1 cellular context compared by ENCODE assay signal in genomic region chr5:43320846-43321245, GRCh38.
TF ChIP-seq lines count a peak whose summit lies in the region.

No MANE protein-coding gene starts in this region.

TF ChIP-seq in K562, 482 proteins besides CTCF, POLR2A, EP300 and RAD21 (continued from another document and continues in another):
- TF ChIP-seq, protein P1, sequence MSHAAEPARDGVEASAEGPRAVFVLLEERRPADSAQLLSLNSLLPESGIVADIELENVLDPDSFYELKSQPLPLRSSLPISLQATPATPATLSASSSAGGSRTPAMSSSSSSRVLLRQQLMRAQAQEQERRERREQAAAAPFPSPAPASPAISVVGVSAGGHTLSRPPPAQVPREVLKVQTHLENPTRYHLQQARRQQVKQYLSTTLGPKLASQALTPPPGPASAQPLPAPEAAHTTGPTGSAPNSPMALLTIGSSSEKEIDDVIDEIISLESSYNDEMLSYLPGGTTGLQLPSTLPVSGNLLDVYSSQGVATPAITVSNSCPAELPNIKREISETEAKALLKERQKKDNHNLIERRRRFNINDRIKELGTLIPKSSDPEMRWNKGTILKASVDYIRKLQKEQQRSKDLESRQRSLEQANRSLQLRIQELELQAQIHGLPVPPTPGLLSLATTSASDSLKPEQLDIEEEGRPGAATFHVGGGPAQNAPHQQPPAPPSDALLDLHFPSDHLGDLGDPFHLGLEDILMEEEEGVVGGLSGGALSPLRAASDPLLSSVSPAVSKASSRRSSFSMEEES (CRISPR knock-in tag; IDR thresholded peaks at IDR 0.05) = peak; percentile 71
- 0 out of 2 replicates have a peak, but pooled peaks have one; percentile 43 for TF ChIP-seq ZNF583 (CRISPR knock-in tag; IDR thresholded peaks at IDR 0.05)
- TF ChIP-seq ZNF239 (CRISPR knock-in tag; IDR thresholded peaks at IDR 0.05) = no peak
- TF ChIP-seq DPF2 (IDR thresholded peaks at IDR 0.05) = peak; percentile 88
- no peak for TF ChIP-seq HOXB6 (CRISPR knock-in tag; IDR thresholded peaks at IDR 0.05; ENCODE audit: borderline replicate concordance)
- no peak for TF ChIP-seq CHD2 (IDR thresholded peaks at IDR 0.05; ENCODE audit: low read depth, low read length)
- TF ChIP-seq STAT6 (CRISPR knock-in tag; IDR thresholded peaks at IDR 0.05) = no peak
- no peak for TF ChIP-seq CEBPB (tag; IDR thresholded peaks at IDR 0.05)
- peak; percentile 25; the same call in 1 of the 2 replicates for TF ChIP-seq MTA1 (IDR thresholded peaks at IDR 0.05; ENCODE audit: borderline replicate concordance)
- peak; percentile 89 for TF ChIP-seq PKNOX1 (IDR thresholded peaks at IDR 0.05)
- TF ChIP-seq CHCHD3 (CRISPR knock-in tag; IDR thresholded peaks at IDR 0.05) = no peak
- TF ChIP-seq ZNF76 (CRISPR knock-in tag; IDR thresholded peaks at IDR 0.05; ENCODE audit: borderline replicate concordance) = no peak
- peak; percentile 88 for TF ChIP-seq TAL1 (IDR thresholded peaks at IDR 0.05)
- TF ChIP-seq ESRRB (CRISPR knock-in tag; IDR thresholded peaks at IDR 0.05; ENCODE audit: borderline replicate concordance) = 0 out of 2 replicates have a peak, but pooled peaks have one; percentile 47
- TF ChIP-seq POLR3A (IDR thresholded peaks at IDR 0.05; ENCODE audit: borderline replicate concordance, extremely low read depth, insufficient read depth, insufficient read length) = no peak
- TF ChIP-seq MEF2D (tag; conservative IDR thresholded peaks at IDR 0.05; ENCODE audit: low read depth) = 0 out of 2 replicates have a peak, but pooled peaks have one; percentile 42
- TF ChIP-seq MLLT1 (IDR thresholded peaks at IDR 0.05) = no peak
- peak; percentile 33; the same call in 1 of the 2 replicates for TF ChIP-seq FOXM1 (IDR thresholded peaks at IDR 0.05; ENCODE audit: low read depth)
- no peak for TF ChIP-seq FOXM1 (CRISPR knock-in tag; IDR thresholded peaks at IDR 0.05; ENCODE audit: low read depth)
- TF ChIP-seq, protein P2, sequence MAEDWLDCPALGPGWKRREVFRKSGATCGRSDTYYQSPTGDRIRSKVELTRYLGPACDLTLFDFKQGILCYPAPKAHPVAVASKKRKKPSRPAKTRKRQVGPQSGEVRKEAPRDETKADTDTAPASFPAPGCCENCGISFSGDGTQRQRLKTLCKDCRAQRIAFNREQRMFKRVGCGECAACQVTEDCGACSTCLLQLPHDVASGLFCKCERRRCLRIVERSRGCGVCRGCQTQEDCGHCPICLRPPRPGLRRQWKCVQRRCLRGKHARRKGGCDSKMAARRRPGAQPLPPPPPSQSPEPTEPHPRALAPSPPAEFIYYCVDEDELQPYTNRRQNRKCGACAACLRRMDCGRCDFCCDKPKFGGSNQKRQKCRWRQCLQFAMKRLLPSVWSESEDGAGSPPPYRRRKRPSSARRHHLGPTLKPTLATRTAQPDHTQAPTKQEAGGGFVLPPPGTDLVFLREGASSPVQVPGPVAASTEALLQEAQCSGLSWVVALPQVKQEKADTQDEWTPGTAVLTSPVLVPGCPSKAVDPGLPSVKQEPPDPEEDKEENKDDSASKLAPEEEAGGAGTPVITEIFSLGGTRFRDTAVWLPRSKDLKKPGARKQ (CRISPR knock-in tag; IDR thresholded peaks at IDR 0.05) = no peak
- TF ChIP-seq HIVEP1 (CRISPR knock-in tag; IDR thresholded peaks at IDR 0.05) = no peak
- peak; percentile 59 for TF ChIP-seq ZNF316 (IDR thresholded peaks at IDR 0.05)
- TF ChIP-seq ZBTB17 (CRISPR knock-in tag; IDR thresholded peaks at IDR 0.05) = no peak
- TF ChIP-seq HCFC1 (IDR thresholded peaks at IDR 0.05; ENCODE audit: low read depth, low read length) = no peak
- TF ChIP-seq NFATC3 (IDR thresholded peaks at IDR 0.05) = 0 out of 2 replicates have a peak, but pooled peaks have one; percentile 38
- TF ChIP-seq, protein P3, sequence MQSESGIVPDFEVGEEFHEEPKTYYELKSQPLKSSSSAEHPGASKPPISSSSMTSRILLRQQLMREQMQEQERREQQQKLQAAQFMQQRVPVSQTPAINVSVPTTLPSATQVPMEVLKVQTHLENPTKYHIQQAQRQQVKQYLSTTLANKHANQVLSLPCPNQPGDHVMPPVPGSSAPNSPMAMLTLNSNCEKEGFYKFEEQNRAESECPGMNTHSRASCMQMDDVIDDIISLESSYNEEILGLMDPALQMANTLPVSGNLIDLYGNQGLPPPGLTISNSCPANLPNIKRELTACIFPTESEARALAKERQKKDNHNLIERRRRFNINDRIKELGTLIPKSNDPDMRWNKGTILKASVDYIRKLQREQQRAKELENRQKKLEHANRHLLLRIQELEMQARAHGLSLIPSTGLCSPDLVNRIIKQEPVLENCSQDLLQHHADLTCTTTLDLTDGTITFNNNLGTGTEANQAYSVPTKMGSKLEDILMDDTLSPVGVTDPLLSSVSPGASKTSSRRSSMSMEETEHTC (IDR thresholded peaks at IDR 0.05) = peak; percentile 92
- no peak for TF ChIP-seq SMC3 (conservative IDR thresholded peaks at IDR 0.05; ENCODE audit: insufficient read depth, low read depth, low read length)
- TF ChIP-seq, protein P4, sequence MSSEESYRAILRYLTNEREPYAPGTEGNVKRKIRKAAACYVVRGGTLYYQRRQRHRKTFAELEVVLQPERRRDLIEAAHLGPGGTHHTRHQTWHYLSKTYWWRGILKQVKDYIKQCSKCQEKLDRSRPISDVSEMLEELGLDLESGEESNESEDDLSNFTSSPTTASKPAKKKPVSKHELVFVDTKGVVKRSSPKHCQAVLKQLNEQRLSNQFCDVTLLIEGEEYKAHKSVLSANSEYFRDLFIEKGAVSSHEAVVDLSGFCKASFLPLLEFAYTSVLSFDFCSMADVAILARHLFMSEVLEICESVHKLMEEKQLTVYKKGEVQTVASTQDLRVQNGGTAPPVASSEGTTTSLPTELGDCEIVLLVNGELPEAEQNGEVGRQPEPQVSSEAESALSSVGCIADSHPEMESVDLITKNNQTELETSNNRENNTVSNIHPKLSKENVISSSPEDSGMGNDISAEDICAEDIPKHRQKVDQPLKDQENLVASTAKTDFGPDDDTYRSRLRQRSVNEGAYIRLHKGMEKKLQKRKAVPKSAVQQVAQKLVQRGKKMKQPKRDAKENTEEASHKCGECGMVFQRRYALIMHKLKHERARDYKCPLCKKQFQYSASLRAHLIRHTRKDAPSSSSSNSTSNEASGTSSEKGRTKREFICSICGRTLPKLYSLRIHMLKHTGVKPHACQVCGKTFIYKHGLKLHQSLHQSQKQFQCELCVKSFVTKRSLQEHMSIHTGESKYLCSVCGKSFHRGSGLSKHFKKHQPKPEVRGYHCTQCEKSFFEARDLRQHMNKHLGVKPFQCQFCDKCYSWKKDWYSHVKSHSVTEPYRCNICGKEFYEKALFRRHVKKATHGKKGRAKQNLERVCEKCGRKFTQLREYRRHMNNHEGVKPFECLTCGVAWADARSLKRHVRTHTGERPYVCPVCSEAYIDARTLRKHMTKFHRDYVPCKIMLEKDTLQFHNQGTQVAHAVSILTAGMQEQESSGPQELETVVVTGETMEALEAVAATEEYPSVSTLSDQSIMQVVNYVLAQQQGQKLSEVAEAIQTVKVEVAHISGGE (CRISPR knock-in tag; IDR thresholded peaks at IDR 0.05) = peak in 1 of 3 experiments; percentile 34; a peak in 1 of 6 replicates
- TF ChIP-seq, protein P5, sequence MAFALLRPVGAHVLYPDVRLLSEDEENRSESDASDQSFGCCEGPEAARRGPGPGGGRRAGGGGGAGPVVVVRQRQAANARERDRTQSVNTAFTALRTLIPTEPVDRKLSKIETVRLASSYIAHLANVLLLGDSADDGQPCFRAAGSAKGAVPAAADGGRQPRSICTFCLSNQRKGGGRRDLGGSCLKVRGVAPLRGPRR (CRISPR knock-in tag; IDR thresholded peaks at IDR 0.05) = no peak
- no peak for TF ChIP-seq RBM17 (IDR thresholded peaks at IDR 0.05; ENCODE audit: borderline replicate concordance, low read depth, low read length)
- peak in 1 of 2 experiments; percentile 25; a peak in 1 of 4 replicates for TF ChIP-seq FOXK2 (conservative IDR thresholded peaks at IDR 0.05 in 1 of 2, IDR thresholded peaks at IDR 0.05 in 1 of 2; ENCODE audit: low read depth in 2 of 2)
- TF ChIP-seq IRF2 (CRISPR knock-in tag; IDR thresholded peaks at IDR 0.05) = no peak
- no peak for TF ChIP-seq NBN (IDR thresholded peaks at IDR 0.05; ENCODE audit: low read depth)
- TF ChIP-seq PHTF2 (CRISPR knock-in tag; IDR thresholded peaks at IDR 0.05) = no peak
- TF ChIP-seq CHD1 (IDR thresholded peaks at IDR 0.05; ENCODE audit: low read length) = no peak
- TF ChIP-seq RCOR1 (IDR thresholded peaks at IDR 0.05; ENCODE audit: borderline replicate concordance in 1 of 2, low read depth in 2 of 2, low read length in 2 of 2) = peak in 1 of 2 experiments; percentile 15; a peak in 1 of 4 replicates
- no peak for TF ChIP-seq CCAR2 (IDR thresholded peaks at IDR 0.05; ENCODE audit: low read depth, low read length)
- peak; percentile 46; the same call in 1 of the 2 replicates for TF ChIP-seq RNF2 (IDR thresholded peaks at IDR 0.05)
- TF ChIP-seq, protein P6, sequence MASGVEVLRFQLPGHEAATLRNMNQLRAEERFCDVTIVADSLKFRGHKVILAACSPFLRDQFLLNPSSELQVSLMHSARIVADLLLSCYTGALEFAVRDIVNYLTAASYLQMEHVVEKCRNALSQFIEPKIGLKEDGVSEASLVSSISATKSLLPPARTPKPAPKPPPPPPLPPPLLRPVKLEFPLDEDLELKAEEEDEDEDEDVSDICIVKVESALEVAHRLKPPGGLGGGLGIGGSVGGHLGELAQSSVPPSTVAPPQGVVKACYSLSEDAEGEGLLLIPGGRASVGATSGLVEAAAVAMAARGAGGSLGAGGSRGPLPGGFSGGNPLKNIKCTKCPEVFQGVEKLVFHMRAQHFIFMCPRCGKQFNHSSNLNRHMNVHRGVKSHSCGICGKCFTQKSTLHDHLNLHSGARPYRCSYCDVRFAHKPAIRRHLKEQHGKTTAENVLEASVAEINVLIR (CRISPR knock-in tag; IDR thresholded peaks at IDR 0.05) = no peak
- TF ChIP-seq TCF7 (IDR thresholded peaks at IDR 0.05; ENCODE audit: borderline replicate concordance) = 0 out of 2 replicates have a peak, but pooled peaks have one; percentile 37
- TF ChIP-seq ETV6 (IDR thresholded peaks at IDR 0.05; ENCODE audit: borderline replicate concordance in 1 of 2, low read depth in 2 of 2, low read length in 1 of 2) = no peak
- TF ChIP-seq ETV6 (CRISPR knock-in tag; IDR thresholded peaks at IDR 0.05; ENCODE audit: borderline replicate concordance) = no peak
- TF ChIP-seq ELF1 (tag; IDR thresholded peaks at IDR 0.05) = no peak
- TF ChIP-seq NFYB (IDR thresholded peaks at IDR 0.05; ENCODE audit: extremely low read depth, insufficient read length) = no peak
- no peak for TF ChIP-seq ZNF282 (CRISPR knock-in tag; IDR thresholded peaks at IDR 0.05)
- no peak for TF ChIP-seq FOXK1 (CRISPR knock-in tag; IDR thresholded peaks at IDR 0.05; ENCODE audit: borderline replicate concordance)
- no peak for TF ChIP-seq ZNF695 (CRISPR knock-in tag; IDR thresholded peaks at IDR 0.05)
- peak; percentile 22; the same call in 1 of the 2 replicates for TF ChIP-seq GATA2 (CRISPR knock-in tag; IDR thresholded peaks at IDR 0.05)
- 0 out of 2 replicates have a peak, but pooled peaks have one; percentile 46 for TF ChIP-seq HDAC2 (IDR thresholded peaks at IDR 0.05)
- TF ChIP-seq GTF2A2 (tag; IDR thresholded peaks at IDR 0.05) = no peak
- TF ChIP-seq BRF1 (IDR thresholded peaks at IDR 0.05; ENCODE audit: borderline replicate concordance, extremely low read depth, insufficient read length) = no peak
- TF ChIP-seq ZFP30 (CRISPR knock-in tag; IDR thresholded peaks at IDR 0.05; ENCODE audit: borderline replicate concordance) = no peak
- TF ChIP-seq, protein P7, sequence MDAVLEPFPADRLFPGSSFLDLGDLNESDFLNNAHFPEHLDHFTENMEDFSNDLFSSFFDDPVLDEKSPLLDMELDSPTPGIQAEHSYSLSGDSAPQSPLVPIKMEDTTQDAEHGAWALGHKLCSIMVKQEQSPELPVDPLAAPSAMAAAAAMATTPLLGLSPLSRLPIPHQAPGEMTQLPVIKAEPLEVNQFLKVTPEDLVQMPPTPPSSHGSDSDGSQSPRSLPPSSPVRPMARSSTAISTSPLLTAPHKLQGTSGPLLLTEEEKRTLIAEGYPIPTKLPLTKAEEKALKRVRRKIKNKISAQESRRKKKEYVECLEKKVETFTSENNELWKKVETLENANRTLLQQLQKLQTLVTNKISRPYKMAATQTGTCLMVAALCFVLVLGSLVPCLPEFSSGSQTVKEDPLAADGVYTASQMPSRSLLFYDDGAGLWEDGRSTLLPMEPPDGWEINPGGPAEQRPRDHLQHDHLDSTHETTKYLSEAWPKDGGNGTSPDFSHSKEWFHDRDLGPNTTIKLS (IDR thresholded peaks at IDR 0.05; ENCODE audit: borderline replicate concordance, low read depth) = no peak
- TF ChIP-seq ZNF184 (CRISPR knock-in tag; IDR thresholded peaks at IDR 0.05) = no peak
- TF ChIP-seq HNRNPK (IDR thresholded peaks at IDR 0.05; ENCODE audit: low read depth, low read length, poor library complexity, severe bottlenecking) = no peak
